In the genomic region with DNA sequence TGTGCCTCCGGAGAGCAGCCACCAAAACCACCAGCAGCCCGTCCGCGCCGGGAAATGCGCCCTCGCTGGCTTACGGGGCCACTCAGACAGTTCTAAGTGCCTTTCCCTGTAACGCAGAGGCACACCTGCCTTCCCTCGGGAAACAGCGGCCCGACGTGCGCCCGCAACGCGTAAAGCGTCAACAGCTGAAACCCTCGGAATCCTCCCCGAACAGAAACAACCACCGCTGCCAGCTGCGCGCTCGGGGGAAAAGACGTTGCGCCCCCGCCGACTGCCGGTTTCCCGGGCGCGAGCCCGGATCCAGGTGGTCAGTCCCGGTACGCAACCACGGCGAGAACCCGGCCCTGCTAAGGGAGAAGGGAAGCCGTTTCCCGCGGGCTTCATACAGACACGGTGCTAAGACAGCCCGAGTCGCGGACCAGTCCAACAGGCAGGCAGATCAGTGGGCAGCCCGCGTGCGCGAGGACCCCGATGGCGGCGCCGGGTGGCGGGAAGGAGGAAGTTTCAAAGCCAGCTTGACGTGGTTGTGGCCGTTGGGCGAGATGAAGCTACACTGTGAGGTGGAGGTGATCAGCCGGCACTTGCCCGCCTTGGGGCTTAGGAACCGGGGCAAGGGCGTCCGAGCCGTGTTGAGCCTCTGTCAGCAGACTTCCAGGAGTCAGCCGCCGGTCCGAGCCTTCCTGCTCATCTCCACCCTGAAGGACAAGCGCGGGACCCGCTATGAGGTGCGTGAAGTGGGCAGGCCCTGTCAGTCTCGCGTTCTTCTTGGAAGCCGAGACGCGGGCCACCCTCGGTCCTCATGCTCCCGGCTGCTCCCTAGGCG, we compare ENCODE assay signal across 8 cellular contexts. TPM values are rescaled to one million over a fixed set of nuclear protein-coding genes. Genes with fewer than 3 reads are reported as not detected.
DNase-seq lines count a peak whose midpoint lies in the region; ATAC-seq, FAIRE-seq and TF ChIP-seq lines count a peak whose summit lies in the region.

A gene with protein sequence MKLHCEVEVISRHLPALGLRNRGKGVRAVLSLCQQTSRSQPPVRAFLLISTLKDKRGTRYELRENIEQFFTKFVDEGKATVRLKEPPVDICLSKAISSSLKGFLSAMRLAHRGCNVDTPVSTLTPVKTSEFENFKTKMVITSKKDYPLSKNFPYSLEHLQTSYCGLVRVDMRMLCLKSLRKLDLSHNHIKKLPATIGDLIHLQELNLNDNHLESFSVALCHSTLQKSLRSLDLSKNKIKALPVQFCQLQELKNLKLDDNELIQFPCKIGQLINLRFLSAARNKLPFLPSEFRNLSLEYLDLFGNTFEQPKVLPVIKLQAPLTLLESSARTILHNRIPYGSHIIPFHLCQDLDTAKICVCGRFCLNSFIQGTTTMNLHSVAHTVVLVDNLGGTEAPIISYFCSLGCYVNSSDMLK (plus strand): TSS at position 462 of the 823 bp plus-strand sequence. CDS start 81 bp downstream, at position 543.

- H3K4me3 Mint-ChIP-seq in progenitor cell of endocrine pancreas (ENCODE audit: low read depth): peak within 1 kb of the TSS; percentile 86

- intact Hi-C loops in adrenal gland (cut with DNase I) (no loop called here), heart right ventricle (cut with DNase I) (no loop called here)

- DNase-seq in GM12891 (ENCODE audit: insufficient read length, low spot score) (peak; percentile 55), NCI-H1417 (lab: John Stamatoyannopoulos, UW) (peak; percentile 94 to 98 (median 98)), T-helper 1 cell (peak; percentile 67 to 88 (median 75)), adrenal gland (peak; percentile 84 to 91 (median 85)), heart right ventricle (peak; percentile 86 to 89), progenitor cell of endocrine pancreas (ENCODE audit: low spot score, unreplicated experiment) (peak; percentile 83), upper lobe of left lung (peak; percentile 93 to 97)

- peaks cover 33% of the 10 kb centered on the region for H3K4me1 Mint-ChIP-seq in progenitor cell of endocrine pancreas (ENCODE audit: low read depth)

- no peaks in the 10 kb centered on the region for H3K36me3 Mint-ChIP-seq in progenitor cell of endocrine pancreas (ENCODE audit: insufficient read depth)

- H3K9me3 Mint-ChIP-seq in progenitor cell of endocrine pancreas (ENCODE audit: low read depth): no peaks in the 10 kb centered on the region

- TF ChIP-seq EP300 in upper lobe of left lung (IDR thresholded peaks at IDR 0.05): no peak

- peak within 1 kb of the TSS; percentile 64 to 93 (median 81) for H3K4me3 ChIP-seq in adrenal gland
- H3K4me3 ChIP-seq in heart right ventricle: peak within 1 kb of the TSS; percentile 51 to 94 (median 84)
- peak within 1 kb of the TSS; percentile 58 to 88 (median 73) for H3K4me3 ChIP-seq in upper lobe of left lung

- peak; percentile 90 for FAIRE-seq in GM12891 (lab: Jason Lieb, UNC)

- 0 to 1% (median 1%) methylated on average over 11 to 78 of the region's 78 CpGs for WGBS in adrenal gland, 4 donors
- 0% methylated on average over 76 to 78 of the region's 78 CpGs for WGBS in heart right ventricle, 2 donors
- 0% methylated on average over 1 to 44 of the region's 78 CpGs for whole genome bisulfite sequencing in upper lobe of left lung, 2 donors

- H3K27ac Mint-ChIP-seq in progenitor cell of endocrine pancreas: peak within 1 kb of the TSS; percentile 98

- H3K4me1 ChIP-seq in adrenal gland (replicated peaks in 1 of 2) (peaks cover 15 to 26% of the 10 kb centered on the region in 2 donors), heart right ventricle (peaks cover 5 to 41% (median 21%) of the 10 kb centered on the region in 9 donors), upper lobe of left lung (peaks cover 3 to 25% (median 4%) of the 10 kb centered on the region in 4 donors)

- TF ChIP-seq POLR2A in GM12891 (IDR thresholded peaks at IDR 0.05; ENCODE audit: low read depth, low read length) (peak; percentile 86), adrenal gland (IDR thresholded peaks at IDR 0.05) (peak in 1 of 2 donors; percentile 81), upper lobe of left lung (IDR thresholded peaks at IDR 0.05) (peak in 3 of 4 donors; percentile 54 to 78 (median 75))

- H3K36me3 ChIP-seq in adrenal gland (replicated peaks in 1 of 2) (no peaks in the 10 kb centered on the region), heart right ventricle (peaks cover 0 to 11% (median 0%) of the 10 kb centered on the region in 9 donors), upper lobe of left lung (peaks cover 0 to 8% (median 0%) of the 10 kb centered on the region in 4 donors)

- H3K27me3 Mint-ChIP-seq in progenitor cell of endocrine pancreas: no peaks in the 10 kb centered on the region

- H3K27me3 ChIP-seq in adrenal gland (no peaks in the 10 kb centered on the region), heart right ventricle (no peaks in the 10 kb centered on the region), upper lobe of left lung (no peaks in the 10 kb centered on the region)

- H3K9me3 ChIP-seq in adrenal gland (replicated peaks in 1 of 3): no peaks in the 10 kb centered on the region
- no peaks in the 10 kb centered on the region for H3K9me3 ChIP-seq in heart right ventricle
- no peaks in the 10 kb centered on the region for H3K9me3 ChIP-seq in upper lobe of left lung

- ATAC-seq in HG02759 (IDR thresholded peaks at IDR 0.05; ENCODE audit: unreplicated experiment): peak; percentile 61
- peak; percentile 89 to 94 (median 92) for ATAC-seq in heart right ventricle
- ATAC-seq in upper lobe of left lung (ENCODE audit: low FRiP score in 2 of 2): peak; percentile 96

- TF ChIP-seq CTCF in adrenal gland (IDR thresholded peaks at IDR 0.05) (peak in 2 of 6 experiments; percentile 26 to 33), heart right ventricle (IDR thresholded peaks at IDR 0.05) (peak in 2 of 9 donors; percentile 4 to 26), progenitor cell of endocrine pancreas (IDR thresholded peaks at IDR 0.05; ENCODE audit: unreplicated experiment) (no peak), upper lobe of left lung (IDR thresholded peaks at IDR 0.05) (no peak)

- H3K27ac ChIP-seq in adrenal gland: peak within 1 kb of the TSS; percentile 92 to 98 (median 95)
- peak within 1 kb of the TSS; percentile 85 to 99 (median 94) for H3K27ac ChIP-seq in heart right ventricle
- peak within 1 kb of the TSS; percentile 95 to 100 (median 96) for H3K27ac ChIP-seq in upper lobe of left lung

TF ChIP-seq in GM12891, 5 proteins besides CTCF, POLR2A, EP300 and RAD21:
- TF ChIP-seq POLR2AphosphoS5 (IDR thresholded peaks at IDR 0.05; ENCODE audit: low read depth, low read length) (peak; percentile 94), TAF1 (IDR thresholded peaks at IDR 0.05; ENCODE audit: low read depth, low read length) (peak; percentile 95), SPI1 (IDR thresholded peaks at IDR 0.05; ENCODE audit: low read depth, low read length) (no peak), POU2F2 (IDR thresholded peaks at IDR 0.05; ENCODE audit: low read depth, low read length) (peak; percentile 49)

RNA-seq across cellular contexts. Expression of the gene that starts here (rescaled TPM):
- polyA plus RNA-seq in GM12891 (2012; ENCODE audit: low read depth, missing spikeins): 26.4 TPM
- total RNA-seq in adrenal gland (10 to 100 TPM in 4 of 8 donors, 1 to 10 TPM in 4; 7.4 to 20.9 (median 10.1) TPM), heart right ventricle (10 to 100 TPM in 1 of 10 donors, 1 to 10 TPM in 9; 2.7 to 38.4 (median 7.0) TPM), progenitor cell of endocrine pancreas (15.6 and 16.4 TPM in 2 replicates), upper lobe of left lung (10 to 100 TPM in 1 of 6 donors, 1 to 10 TPM in 5; 1.6 to 13.6 (median 8.1) TPM)
- polyA plus RNA-seq in adrenal gland (10 to 100 TPM in 1 of 3 donors, 1 to 10 TPM in 2; 4.7 to 10.3 (median 5.7) TPM), heart right ventricle (1 to 10 TPM; 3.3 to 5.7 TPM)

Comparison
In these comparisons a context has a peak if more than half of its experiments do, and no peak if none do; other contexts are left out.
1. Peak in every context shown above with its lines: DNase-seq, ATAC-seq, H3K4me3 ChIP-seq and H3K27ac ChIP-seq.